In the genomic region with DNA sequence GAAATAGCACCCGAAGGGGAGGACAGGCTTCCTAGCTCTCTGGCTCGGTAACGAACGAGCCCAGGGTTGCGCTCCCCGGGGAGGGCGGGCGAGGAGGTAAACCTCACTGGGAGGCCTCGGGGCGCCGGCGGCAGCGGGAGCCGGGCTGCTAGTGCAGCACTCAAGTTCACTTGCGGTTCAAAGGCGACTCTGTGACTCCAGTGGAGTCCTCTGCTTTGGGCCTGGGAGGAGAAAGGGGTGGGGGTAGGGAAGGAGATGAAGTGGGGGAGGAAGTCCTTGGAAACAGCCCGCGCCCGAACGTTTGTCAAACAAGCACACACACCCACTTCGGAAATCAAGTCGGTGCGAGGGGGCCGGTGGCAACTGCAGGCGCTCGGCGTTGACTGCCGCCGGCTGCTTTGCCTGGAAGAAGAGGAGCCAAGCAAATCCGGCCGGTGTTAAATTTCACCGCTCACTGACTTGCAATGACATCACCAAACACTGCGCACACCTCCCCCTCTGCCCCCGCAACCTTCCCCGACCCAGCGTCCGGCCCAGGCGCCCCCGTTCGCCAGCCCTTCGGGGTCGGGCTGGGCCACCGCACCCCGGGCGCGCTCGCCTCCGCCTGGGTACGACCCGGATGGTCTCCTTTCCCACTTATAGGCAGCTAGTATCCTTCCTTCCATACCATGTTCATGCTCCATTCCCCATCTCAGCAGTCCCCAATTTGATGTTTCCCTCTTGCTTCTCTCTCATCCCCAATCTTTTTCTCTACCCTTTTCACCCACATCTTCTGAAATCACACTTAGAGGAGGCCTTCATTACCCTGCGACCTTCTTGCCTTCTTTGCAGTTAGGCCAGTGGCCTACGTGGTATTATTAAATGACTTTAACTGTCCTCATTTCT, we compare ENCODE assay signal across 8 cellular contexts. TPM values are rescaled to one million over a fixed set of nuclear protein-coding genes. Genes with fewer than 3 reads are reported as not detected.
DNase-seq lines count a peak whose midpoint lies in the region; ATAC-seq and TF ChIP-seq lines count a peak whose summit lies in the region.

A gene (minus strand): TSS at position 202 of the 885 bp plus-strand sequence. CDS start 376 bp downstream, outside the sequence.

- H3K4me1 ChIP-seq in SK-N-SH (ENCODE audit: control insufficient read depth in 1 of 2, insufficient read depth in 2 of 2, low read depth in 1 of 2, low read length in 1 of 2) (peaks cover 0 to 13% of the 10 kb centered on the region in 2 experiments; a peak in 1 of 4 replicates), foreskin keratinocyte (peaks cover 7% of the 10 kb centered on the region)

- H3K36me3 ChIP-seq in SK-N-SH (replicated peaks in 1 of 2; ENCODE audit: control insufficient read depth in 1 of 2, insufficient read depth in 2 of 2, low read length in 1 of 2), result no peaks in the 10 kb centered on the region
- H3K36me3 ChIP-seq in neural cell (ENCODE audit: insufficient read depth, low read length), result no peaks in the 10 kb centered on the region

- H3F3A ChIP-seq in SK-N-SH (replicated peaks; ENCODE audit: insufficient read depth) (no peaks in the 10 kb centered on the region), neural cell (ENCODE audit: insufficient read depth, low read length, poor library complexity, severe bottlenecking) (no peaks in the 10 kb centered on the region)

- POLR2A ChIA-PET in SK-N-SH (lab: Yijun Ruan, JAX), result no interaction called here

- no peaks in the 10 kb centered on the region for H3K9me2 ChIP-seq in SK-N-SH
- no peaks in the 10 kb centered on the region for H3K9me2 ChIP-seq in neural cell (ENCODE audit: insufficient read depth, low read length)

- H4K20me1 ChIP-seq in SK-N-SH (ENCODE audit: insufficient read depth), result no peaks in the 10 kb centered on the region
- no peaks in the 10 kb centered on the region for H4K20me1 ChIP-seq in neural cell (ENCODE audit: insufficient read depth)

- WGBS in SK-N-SH (ENCODE audit: low lambda C conversion rate), result 34% methylated on average over 39 of the region's 52 CpGs

- no peaks in the 10 kb centered on the region for H3K79me2 ChIP-seq in SK-N-SH (ENCODE audit: insufficient read depth)
- no peaks in the 10 kb centered on the region for H3K79me2 ChIP-seq in neural cell (replicated peaks; ENCODE audit: insufficient read depth, low read length)

- H2AFZ ChIP-seq in SK-N-SH (ENCODE audit: low read depth) (peak within 1 kb of the TSS; percentile 69), neural cell (ENCODE audit: low read depth, low read length) (no peak within 1 kb of the TSS)

- H3K9ac ChIP-seq in SK-N-SH (no peak within 1 kb of the TSS), neural cell (ENCODE audit: low read length) (no peak within 1 kb of the TSS)

- DNase-seq in AG08395 (ENCODE audit: low spot score), result peak; percentile 35
- DNase-seq in GM20000 (ENCODE audit: low spot score), result peak; percentile 52
- DNase-seq in SK-N-SH, result peak; percentile 58
- DNase-seq in foreskin keratinocyte, result peak in 1 of 2 donors; percentile 32
- no peak for DNase-seq in HPDE6-E6E7 (ENCODE audit: extremely low spot score)
- DNase-seq in T-helper 9 cell, result no peak

- H3K4me2 ChIP-seq in SK-N-SH, result peak within 1 kb of the TSS; percentile 79
- H3K4me2 ChIP-seq in neural cell (ENCODE audit: low read length), result peak within 1 kb of the TSS; percentile 26

- TF ChIP-seq EP300 in SK-N-SH (IDR thresholded peaks at IDR 0.05; ENCODE audit: borderline replicate concordance in 1 of 2, low read depth in 1 of 2, low read length in 1 of 2), result no peak
- TF ChIP-seq EP300 in neural cell (conservative IDR thresholded peaks at IDR 0.05; ENCODE audit: poor library complexity, severe bottlenecking), result no peak

- H3K9me3 ChIP-seq in SK-N-SH, result no peaks in the 10 kb centered on the region
- H3K9me3 ChIP-seq in neural cell (ENCODE audit: low read length), result no peaks in the 10 kb centered on the region

- H3K27ac ChIP-seq in SK-N-SH (ENCODE audit: low read depth in 2 of 2, low read length in 1 of 2) (no peak within 1 kb of the TSS), foreskin keratinocyte (no peak within 1 kb of the TSS), neural cell (ENCODE audit: low read length) (no peak within 1 kb of the TSS)

- ATAC-seq in foreskin keratinocyte (peak; percentile 57), GM19035 (IDR thresholded peaks at IDR 0.05; ENCODE audit: unreplicated experiment) (no peak)

- no peak for TF ChIP-seq CTCF in GM20000 (IDR thresholded peaks at IDR 0.05; ENCODE audit: extremely low read depth, missing control alignments)
- no peak for TF ChIP-seq CTCF in SK-N-SH (IDR thresholded peaks at IDR 0.05)
- no peak for TF ChIP-seq CTCF in foreskin keratinocyte (conservative IDR thresholded peaks at IDR 0.05)
- no peak for TF ChIP-seq CTCF in neural cell (IDR thresholded peaks at IDR 0.05; ENCODE audit: poor library complexity, severe bottlenecking)

- H3K27me3 ChIP-seq in SK-N-SH (ENCODE audit: insufficient read depth) (peaks cover 46% of the 10 kb centered on the region), foreskin keratinocyte (peaks cover 43% of the 10 kb centered on the region), neural cell (ENCODE audit: insufficient read depth, low read depth, low read length) (peaks cover 41% of the 10 kb centered on the region)

- TF ChIP-seq RAD21 in SK-N-SH (IDR thresholded peaks at IDR 0.05; ENCODE audit: low read length) (no peak), neural cell (conservative IDR thresholded peaks at IDR 0.05) (no peak)

- CTCF ChIA-PET in SK-N-SH (lab: Yijun Ruan, JAX), result no interaction called here

- H3K4me3 ChIP-seq in SK-N-SH (ENCODE audit: low read depth in 2 of 2, low read length in 1 of 2), result peak within 1 kb of the TSS; percentile 25 to 44
- H3K4me3 ChIP-seq in neural cell (ENCODE audit: low read length), result peak within 1 kb of the TSS; percentile 61

TF ChIP-seq in SK-N-SH, 30 proteins besides CTCF, POLR2A, EP300 and RAD21 (continues in another document):
- TF ChIP-seq GATA2 (CRISPR knock-in tag; IDR thresholded peaks at IDR 0.05), result no peak
- no peak for TF ChIP-seq JUND (IDR thresholded peaks at IDR 0.05)
- TF ChIP-seq MXI1 (IDR thresholded peaks at IDR 0.05; ENCODE audit: low read depth, low read length), result no peak
- TF ChIP-seq YY1 (IDR thresholded peaks at IDR 0.05; ENCODE audit: low read depth), result no peak
- TF ChIP-seq RXRA (IDR thresholded peaks at IDR 0.05; ENCODE audit: borderline replicate concordance, low read depth), result no peak
- TF ChIP-seq, protein P1, sequence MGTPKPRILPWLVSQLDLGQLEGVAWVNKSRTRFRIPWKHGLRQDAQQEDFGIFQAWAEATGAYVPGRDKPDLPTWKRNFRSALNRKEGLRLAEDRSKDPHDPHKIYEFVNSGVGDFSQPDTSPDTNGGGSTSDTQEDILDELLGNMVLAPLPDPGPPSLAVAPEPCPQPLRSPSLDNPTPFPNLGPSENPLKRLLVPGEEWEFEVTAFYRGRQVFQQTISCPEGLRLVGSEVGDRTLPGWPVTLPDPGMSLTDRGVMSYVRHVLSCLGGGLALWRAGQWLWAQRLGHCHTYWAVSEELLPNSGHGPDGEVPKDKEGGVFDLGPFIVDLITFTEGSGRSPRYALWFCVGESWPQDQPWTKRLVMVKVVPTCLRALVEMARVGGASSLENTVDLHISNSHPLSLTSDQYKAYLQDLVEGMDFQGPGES (IDR thresholded peaks at IDR 0.05; ENCODE audit: low read depth, low read length), result no peak
- no peak for TF ChIP-seq FOXJ3 (CRISPR knock-in tag; IDR thresholded peaks at IDR 0.05)

TF ChIP-seq in neural cell, 6 proteins besides CTCF, POLR2A, EP300 and RAD21:
- no peak for TF ChIP-seq TAF1 (IDR thresholded peaks at IDR 0.05; ENCODE audit: low read depth)
- TF ChIP-seq, protein P2, sequence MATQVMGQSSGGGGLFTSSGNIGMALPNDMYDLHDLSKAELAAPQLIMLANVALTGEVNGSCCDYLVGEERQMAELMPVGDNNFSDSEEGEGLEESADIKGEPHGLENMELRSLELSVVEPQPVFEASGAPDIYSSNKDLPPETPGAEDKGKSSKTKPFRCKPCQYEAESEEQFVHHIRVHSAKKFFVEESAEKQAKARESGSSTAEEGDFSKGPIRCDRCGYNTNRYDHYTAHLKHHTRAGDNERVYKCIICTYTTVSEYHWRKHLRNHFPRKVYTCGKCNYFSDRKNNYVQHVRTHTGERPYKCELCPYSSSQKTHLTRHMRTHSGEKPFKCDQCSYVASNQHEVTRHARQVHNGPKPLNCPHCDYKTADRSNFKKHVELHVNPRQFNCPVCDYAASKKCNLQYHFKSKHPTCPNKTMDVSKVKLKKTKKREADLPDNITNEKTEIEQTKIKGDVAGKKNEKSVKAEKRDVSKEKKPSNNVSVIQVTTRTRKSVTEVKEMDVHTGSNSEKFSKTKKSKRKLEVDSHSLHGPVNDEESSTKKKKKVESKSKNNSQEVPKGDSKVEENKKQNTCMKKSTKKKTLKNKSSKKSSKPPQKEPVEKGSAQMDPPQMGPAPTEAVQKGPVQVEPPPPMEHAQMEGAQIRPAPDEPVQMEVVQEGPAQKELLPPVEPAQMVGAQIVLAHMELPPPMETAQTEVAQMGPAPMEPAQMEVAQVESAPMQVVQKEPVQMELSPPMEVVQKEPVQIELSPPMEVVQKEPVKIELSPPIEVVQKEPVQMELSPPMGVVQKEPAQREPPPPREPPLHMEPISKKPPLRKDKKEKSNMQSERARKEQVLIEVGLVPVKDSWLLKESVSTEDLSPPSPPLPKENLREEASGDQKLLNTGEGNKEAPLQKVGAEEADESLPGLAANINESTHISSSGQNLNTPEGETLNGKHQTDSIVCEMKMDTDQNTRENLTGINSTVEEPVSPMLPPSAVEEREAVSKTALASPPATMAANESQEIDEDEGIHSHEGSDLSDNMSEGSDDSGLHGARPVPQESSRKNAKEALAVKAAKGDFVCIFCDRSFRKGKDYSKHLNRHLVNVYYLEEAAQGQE (IDR thresholded peaks at IDR 0.05; ENCODE audit: borderline replicate concordance), result no peak
- no peak for TF ChIP-seq MXI1 (conservative IDR thresholded peaks at IDR 0.05; ENCODE audit: poor library complexity, severe bottlenecking)
- no peak for TF ChIP-seq SMC3 (conservative IDR thresholded peaks at IDR 0.05; ENCODE audit: poor library complexity)
- no peak for TF ChIP-seq EZH2 (IDR thresholded peaks at IDR 0.05; ENCODE audit: borderline replicate concordance, insufficient read depth, low read length, poor library complexity, severe bottlenecking)
- TF ChIP-seq POLR2AphosphoS5 (IDR thresholded peaks at IDR 0.05), result no peak

RNA-seq across cellular contexts. Expression of the gene that starts here (rescaled TPM):
- not detected in 2 replicates for polyA plus RNA-seq in SK-N-SH (2012; rRNA removed)
- 0.01 TPM in 1 of 2 replicates, not detected in the other for polyA plus RNA-seq in SK-N-SH (2012; cell fraction: cytosol; rRNA removed)
- polyA plus RNA-seq in SK-N-SH (2012; cell fraction: nucleus; rRNA removed), result 0.04 TPM in 1 of 2 replicates, not detected in the other
- total RNA-seq in foreskin keratinocyte, result 0.04 and 0.17 TPM in 2 replicates
- polyA plus RNA-seq in foreskin keratinocyte, result 0.02 and 0.06 TPM in 2 replicates
- polyA plus RNA-seq in neural cell, result 0.19 and 1.1 TPM in 2 replicates
- polyA minus RNA-seq in neural cell, result 0.35 and 0.73 TPM in 2 replicates

Comparison
In these comparisons a context has a peak if more than half of its experiments do, and no peak if none do; other contexts are left out.
1. Peak in DNase-seq, H3K4me3 ChIP-seq and H3K4me2 ChIP-seq in SK-N-SH; RNA of the gene not detected or under 1 TPM.
2. Peak in ATAC-seq in foreskin keratinocyte; RNA of the gene not detected or under 1 TPM.
3. DNase-seq: peak in AG08395 (single experiment) and GM20000 (single experiment); none in HPDE6-E6E7 (single experiment) and T-helper 9 cell (single experiment).